ENCODE assay signal across 17 cellular contexts in genomic region chr1:28265577-28265976, GRCh38. TPM values are rescaled to one million over a fixed set of nuclear protein-coding genes. Genes with fewer than 3 reads are reported as not detected.
DNase-seq lines count a peak whose midpoint lies in the region; ATAC-seq and TF ChIP-seq lines count a peak whose summit lies in the region.
"Had no signal": no experiment of that assay in that cellular context is flagged by ENCODE, and none has a peak within 500 bp of the region (broad histone marks: within the 10 kb centered on the region; RNA-seq: fewer than 3 reads in every experiment).

No MANE protein-coding gene starts in this region.

- CTCF ChIA-PET in OCI-LY7 (lab: Charles Lee; ENCODE audit: unreplicated experiment): no interaction called here

- H3K4me1 Mint-ChIP-seq in chondrocyte (ENCODE audit: low read depth) (peaks cover 87% of the 10 kb centered on the region), nephron (peaks cover 35% of the 10 kb centered on the region)

- no peak overlapping the region for H3K4me2 ChIP-seq in OCI-LY7 (ENCODE audit: low read length)
- H3K4me2 ChIP-seq: PC-9 had no signal

- peaks cover 13% of the 10 kb centered on the region for H3K4me1 ChIP-seq in OCI-LY7 (ENCODE audit: insufficient read depth, low read length, poor library complexity, severe bottlenecking)
- peaks cover 34% of the 10 kb centered on the region for H3K4me1 ChIP-seq in psoas muscle

- H3K9me3 Mint-ChIP-seq in chondrocyte (ENCODE audit: low read depth) (no peaks in the 10 kb centered on the region), nephron (no peaks in the 10 kb centered on the region)

- no peak overlapping the region for H3K27ac ChIP-seq in OCI-LY7 (ENCODE audit: low read depth, low read length, poor library complexity, severe bottlenecking)
- no peak overlapping the region for H3K27ac ChIP-seq in psoas muscle
- H3K27ac ChIP-seq: HL-60, PC-9, SJSA1 had no signal

- H3K4me3 Mint-ChIP-seq in chondrocyte (ENCODE audit: unreplicated experiment) (no peak overlapping the region), nephron (peak overlapping the region; percentile 6 to 51 (median 19))

- H3K36me3 Mint-ChIP-seq in chondrocyte (ENCODE audit: low read depth): peaks cover 5% of the 10 kb centered on the region
- H3K36me3 Mint-ChIP-seq in nephron (ENCODE audit: low read depth): peaks cover 8% of the 10 kb centered on the region

- H2AFZ ChIP-seq in OCI-LY7 (ENCODE audit: low read length): no peak overlapping the region
- H2AFZ ChIP-seq: PC-9 had no signal

- no peaks in the 10 kb centered on the region for H3K36me3 ChIP-seq in OCI-LY7 (ENCODE audit: insufficient read depth, low read length)
- H3K36me3 ChIP-seq in psoas muscle (ENCODE audit: insufficient read depth in 1 of 2, low read depth in 1 of 2): peaks cover 0 to 17% of the 10 kb centered on the region in 2 donors

- ATAC-seq in psoas muscle (no peak), GM19035 (IDR thresholded peaks at IDR 0.05; ENCODE audit: unreplicated experiment) (no peak)

- peaks cover 46% of the 10 kb centered on the region for H3K79me2 ChIP-seq in OCI-LY7 (ENCODE audit: insufficient read depth, low read depth, low read length)

- TF ChIP-seq CTCF in chondrocyte (IDR thresholded peaks at IDR 0.05) (no peak), nephron (IDR thresholded peaks at IDR 0.05; ENCODE audit: unreplicated experiment in 3 of 3) (no peak), OCI-LY7 (conservative IDR thresholded peaks at IDR 0.05; ENCODE audit: low read length) (no peak), psoas muscle (IDR thresholded peaks at IDR 0.05) (no peak)

- intact Hi-C loops in OCI-LY7 (cut with micrococcal nuclease; ENCODE audit: unreplicated experiment) (no loop called here), psoas muscle (cut with DNase I) (loop anchor here in 1 of 2 donors (10.0 kb wide), 1 partner anchor 229 kb away; no protein-coding TSS in a partner anchor)

- H3K9me3 ChIP-seq in OCI-LY7 (ENCODE audit: low read length): no peaks in the 10 kb centered on the region
- H3K9me3 ChIP-seq in psoas muscle: no peaks in the 10 kb centered on the region
- H3K9me3 ChIP-seq: SJSA1 had no signal

- H3K4me3 ChIP-seq in OCI-LY7 (ENCODE audit: low read depth, low read length, poor library complexity, severe bottlenecking) (no peak overlapping the region), psoas muscle (no peak overlapping the region)
- H3K4me3 ChIP-seq: PC-9, SJSA1 had no signal

- H3K27me3 ChIP-seq in psoas muscle (ENCODE audit: insufficient read depth in 3 of 3, low read length in 2 of 3): no peaks in the 10 kb centered on the region
- H3K27me3 ChIP-seq: SJSA1 had no signal

- peaks cover 11% of the 10 kb centered on the region; the same call in 1 of the 2 replicates for H4K20me1 ChIP-seq in OCI-LY7 (ENCODE audit: insufficient read depth, low read length)

- H3K27me3 Mint-ChIP-seq in chondrocyte (ENCODE audit: low read depth): no peaks in the 10 kb centered on the region
- peaks cover 5% of the 10 kb centered on the region for H3K27me3 Mint-ChIP-seq in nephron (ENCODE audit: low read depth)

- DNase-seq in NCI-H69 (lab: John Stamatoyannopoulos, UW) (peak; percentile 2), chondrocyte (ENCODE audit: low spot score) (no peak), NCI-H1417 (lab: John Stamatoyannopoulos, UW) (no peak), OCI-LY7 (ENCODE audit: low spot score) (no peak), psoas muscle (no peak)
- DNase-seq: COR-L47, DMS153, KBM-7, MV-4-11, NCI-H1417 treated with DMSO at 0.1 percent for 48 hours, NCI-H1930, NCI-H446, PC-9 had no signal

- no TSS peak for BruUV-seq in OCI-LY7 (replicated peaks; lab: Mats Ljungman, UMichigan)

- 87 to 92% (median 89%) methylated on average over 8 of the region's 8 CpGs for WGBS in psoas muscle, 3 donors

- H3K27ac Mint-ChIP-seq in chondrocyte (ENCODE audit: unreplicated experiment) (peak overlapping the region; percentile 51), nephron (peak overlapping the region; percentile 62 to 80 (median 79))

- POLR2A ChIA-PET in OCI-LY7 (lab: Charles Lee): interaction anchor here (1.0 to 5.0 kb wide), 2 partner anchors 10 to 16 kb away, joined by 3 to 27 read pairs; no protein-coding TSS in a partner anchor

- no peaks in the 10 kb centered on the region for H3K9me2 ChIP-seq in OCI-LY7 (ENCODE audit: insufficient read depth, low read length)

RNA-seq across cellular contexts. Expression of gene SESN2, which starts 6.3 kb away (rescaled TPM):
- 11.6 to 56.2 TPM (median 54.7 TPM) in 3 replicates for total RNA-seq in chondrocyte
- total RNA-seq in OCI-LY7 (2014; rRNA removed; shearing (Covaris generic)): 18.3 and 22.8 TPM in 2 replicates
- 37.6 and 41.2 TPM in 2 replicates for total RNA-seq in OCI-LY7 (2022)
- 10 to 100 TPM in 3 of 4 donors, 1 to 10 TPM in 1; 8.1 to 25.5 (median 12.2) TPM for total RNA-seq in psoas muscle
- 10 to 100 TPM in 2 of 3 donors, 1 to 10 TPM in 1; 9.1 to 34.9 (median 12.4) TPM for polyA plus RNA-seq in psoas muscle

RNA-seq across cellular contexts. Expression of gene ATP5IF1, which starts 29.7 kb away (rescaled TPM):
- total RNA-seq in chondrocyte: 125 to 175 TPM (median 137 TPM) in 3 replicates
- total RNA-seq in OCI-LY7 (2014; rRNA removed; shearing (Covaris generic)): 410 and 604 TPM in 2 replicates
- 321 and 330 TPM in 2 replicates for total RNA-seq in OCI-LY7 (2022)
- 100 to 1,000 TPM; 124 to 295 (median 217) TPM for total RNA-seq in psoas muscle
- 100 to 1,000 TPM; 125 to 332 (median 293) TPM for polyA plus RNA-seq in psoas muscle

RNA-seq across cellular contexts. Expression of gene DNAJC8, which starts 32.7 kb away (rescaled TPM):
- total RNA-seq in chondrocyte (69.2 to 85.6 TPM (median 72.8 TPM) in 3 replicates), OCI-LY7 (2022) (121 and 129 TPM in 2 replicates), psoas muscle (10 to 100 TPM; 46.6 to 64.0 (median 53.5) TPM)
- 71.1 and 94.6 TPM in 2 replicates for total RNA-seq in OCI-LY7 (2014; rRNA removed; shearing (Covaris generic))
- 100 to 1,000 TPM in 1 of 3 donors, 10 to 100 TPM in 2; 67.8 to 116 (median 85.5) TPM for polyA plus RNA-seq in psoas muscle
